In genomic region chr17:44218344-44219125, GRCh38 we compare ENCODE assay signal across 1 cellular context.
TF ChIP-seq lines count a peak whose summit lies in the region.

No MANE protein-coding gene starts in this region.

TF ChIP-seq in HEK293, 187 proteins besides CTCF, POLR2A, EP300 and RAD21 (continued from another document and continues in another):
- TF ChIP-seq ZNF398 (tag by site-specific recombination; IDR thresholded peaks at IDR 0.05) (peak; percentile 15; the same call in 1 of the 2 replicates), ZFP3 (tag by site-specific recombination; IDR thresholded peaks at IDR 0.05; ENCODE audit: low read depth) (no peak), HOXA7 (CRISPR knock-in tag; IDR thresholded peaks at IDR 0.05; ENCODE audit: borderline replicate concordance) (no peak), ZNF132 (tag by site-specific recombination; IDR thresholded peaks at IDR 0.05; ENCODE audit: borderline replicate concordance) (no peak), SP7 (tag by site-specific recombination; IDR thresholded peaks at IDR 0.05) (peak; percentile 27; the same call in 1 of the 2 replicates), ZNF654 (tag by site-specific recombination; IDR thresholded peaks at IDR 0.05; ENCODE audit: low read depth) (no peak), ZEB2 (tag by site-specific recombination; IDR thresholded peaks at IDR 0.05) (0 out of 2 replicates have a peak, but pooled peaks have one; percentile 68), GLIS2 (tag by site-specific recombination; IDR thresholded peaks at IDR 0.05) (no peak), SCRT2 (tag by site-specific recombination; IDR thresholded peaks at IDR 0.05) (no peak), ZBTB7A (tag by site-specific recombination; IDR thresholded peaks at IDR 0.05; ENCODE audit: low read depth) (0 out of 2 replicates have a peak, but pooled peaks have one; percentile 27), KLF7 (tag by site-specific recombination; IDR thresholded peaks at IDR 0.05; ENCODE audit: borderline replicate concordance) (no peak), REPIN1 (tag by site-specific recombination; IDR thresholded peaks at IDR 0.05; ENCODE audit: low read depth) (no peak), ZBTB6 (tag by site-specific recombination; IDR thresholded peaks at IDR 0.05) (no peak), ZNF513 (tag by site-specific recombination; IDR thresholded peaks at IDR 0.05) (peak; percentile 91), ZXDB (tag by site-specific recombination; IDR thresholded peaks at IDR 0.05) (peak; percentile 68; the same call in 1 of the 2 replicates), ZNF148 (tag by site-specific recombination; IDR thresholded peaks at IDR 0.05; ENCODE audit: borderline replicate concordance) (no peak), ZFP41 (tag by site-specific recombination; IDR thresholded peaks at IDR 0.05; ENCODE audit: borderline replicate concordance) (no peak), ZNF155 (tag by site-specific recombination; IDR thresholded peaks at IDR 0.05) (no peak), ZNF777 (tag by site-specific recombination; IDR thresholded peaks at IDR 0.05; ENCODE audit: borderline replicate concordance) (no peak), ZNF549 (tag by site-specific recombination; IDR thresholded peaks at IDR 0.05) (no peak), PRDM10 (tag by site-specific recombination; IDR thresholded peaks at IDR 0.05) (no peak), SP3 (tag by site-specific recombination; IDR thresholded peaks at IDR 0.05) (peak; percentile 67), ZNF146 (tag by site-specific recombination; IDR thresholded peaks at IDR 0.05) (no peak), ZNF623 (tag by site-specific recombination; IDR thresholded peaks at IDR 0.05) (no peak), ZNF76 (tag by site-specific recombination; IDR thresholded peaks at IDR 0.05; ENCODE audit: borderline replicate concordance, low read depth) (peak; percentile 53; the same call in 1 of the 2 replicates), SP2 (tag by site-specific recombination; IDR thresholded peaks at IDR 0.05) (no peak; the same call in 1 of the 2 replicates), ZBTB48 (tag by site-specific recombination; IDR thresholded peaks at IDR 0.05) (0 out of 2 replicates have a peak, but pooled peaks have one; percentile 13), ZNF660 (tag by site-specific recombination; IDR thresholded peaks at IDR 0.05) (no peak), PATZ1 (tag by site-specific recombination; IDR thresholded peaks at IDR 0.05) (peak; percentile 63; the same call in 1 of the 2 replicates), ZSCAN4 (tag by site-specific recombination; IDR thresholded peaks at IDR 0.05) (no peak), ZSCAN23 (tag by site-specific recombination; IDR thresholded peaks at IDR 0.05) (no peak), YY2 (tag by site-specific recombination; IDR thresholded peaks at IDR 0.05) (no peak), ZNF645 (tag by site-specific recombination; IDR thresholded peaks at IDR 0.05) (no peak), TSHZ1 (tag by site-specific recombination; IDR thresholded peaks at IDR 0.05; ENCODE audit: borderline replicate concordance) (no peak), KLF17 (tag by site-specific recombination; IDR thresholded peaks at IDR 0.05) (no peak), KLF8 (tag by site-specific recombination; IDR thresholded peaks at IDR 0.05) (peak; percentile 50; the same call in 1 of the 2 replicates), ZNF292 (tag by site-specific recombination; IDR thresholded peaks at IDR 0.05; ENCODE audit: borderline replicate concordance, low read depth) (no peak), ZNF670 (tag by site-specific recombination; IDR thresholded peaks at IDR 0.05; ENCODE audit: low read depth) (no peak), ZNF792 (tag by site-specific recombination; IDR thresholded peaks at IDR 0.05) (no peak), EGR2 (tag by site-specific recombination; IDR thresholded peaks at IDR 0.05; ENCODE audit: low read depth) (no peak), ZNF843 (tag by site-specific recombination; IDR thresholded peaks at IDR 0.05) (0 out of 2 replicates have a peak, but pooled peaks have one; percentile 15)
